8 cellular contexts compared by ENCODE assay signal in the genomic region with DNA sequence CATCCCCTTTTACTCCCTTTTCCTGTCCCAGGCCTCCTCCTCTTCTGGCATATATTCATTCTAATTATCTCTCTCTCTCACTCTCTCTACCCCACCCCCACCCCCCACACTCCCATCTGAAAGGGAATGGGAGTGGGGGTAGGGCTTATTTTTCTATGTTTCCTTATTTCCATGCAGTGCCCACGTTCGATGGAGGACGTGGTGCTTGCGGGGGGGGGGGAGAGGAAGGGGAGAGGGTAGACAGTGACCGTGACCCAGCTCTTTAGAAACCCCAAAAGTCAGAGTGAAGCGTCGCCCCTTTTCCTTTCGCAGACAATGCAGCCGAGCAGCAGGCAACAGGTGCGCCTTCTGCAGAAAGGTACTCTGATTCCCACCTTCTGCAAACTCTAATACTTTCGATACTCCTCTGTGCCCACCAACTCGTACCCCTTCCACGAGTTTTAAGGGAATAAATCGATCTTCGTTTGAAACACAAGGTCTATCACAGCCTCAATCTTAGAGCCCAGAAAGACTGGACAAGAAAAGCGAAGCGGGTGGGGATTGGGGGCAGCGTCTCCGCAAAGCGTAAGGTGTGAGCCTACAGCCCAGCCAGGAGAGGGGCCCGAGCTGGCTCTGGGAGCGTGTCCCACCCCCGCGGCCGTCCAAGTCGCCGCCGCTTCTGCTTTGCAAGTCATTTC. TPM values are rescaled to one million over a fixed set of nuclear protein-coding genes. Genes with fewer than 3 reads are reported as not detected.
DNase-seq lines count a peak whose midpoint lies in the region; ATAC-seq and TF ChIP-seq lines count a peak whose summit lies in the region.

No MANE protein-coding gene starts in this region.

- peaks cover 32% of the 10 kb centered on the region for H3K36me3 Mint-ChIP-seq in activated naive CD4-positive, alpha-beta T cell treated with anti-CD3 and anti-CD28 coated beads for 36 hours (ENCODE audit: low read depth)
- H3K36me3 Mint-ChIP-seq in mesothelial cell of epicardium: no peaks in the 10 kb centered on the region

- peak overlapping the region; percentile 87 for H3K4me3 Mint-ChIP-seq in activated naive CD4-positive, alpha-beta T cell treated with anti-CD3 and anti-CD28 coated beads for 36 hours
- peak overlapping the region; percentile 86 for H3K4me3 Mint-ChIP-seq in mesothelial cell of epicardium

- peak overlapping the region; percentile 80 for H3K27ac ChIP-seq in PC-9
- H3K27ac ChIP-seq in uterus: peak overlapping the region; percentile 98 to 99

- no peaks in the 10 kb centered on the region for H3K27me3 Mint-ChIP-seq in activated naive CD4-positive, alpha-beta T cell treated with anti-CD3 and anti-CD28 coated beads for 36 hours (ENCODE audit: low read depth)
- peaks cover 49% of the 10 kb centered on the region for H3K27me3 Mint-ChIP-seq in mesothelial cell of epicardium (ENCODE audit: low read depth)

- BruUV-seq in PC-9 (replicated peaks; lab: Mats Ljungman, UMichigan): TSS peak; percentile 76

- no peak for TF ChIP-seq POLR2A in uterus (IDR thresholded peaks at IDR 0.05)

- H3K4me1 Mint-ChIP-seq in activated naive CD4-positive, alpha-beta T cell treated with anti-CD3 and anti-CD28 coated beads for 36 hours (ENCODE audit: low read depth): peaks cover 45% of the 10 kb centered on the region
- peaks cover 27% of the 10 kb centered on the region for H3K4me1 Mint-ChIP-seq in mesothelial cell of epicardium

- H2AFZ ChIP-seq in PC-9: peak overlapping the region; percentile 80

- peak overlapping the region; percentile 95 for H3K4me2 ChIP-seq in PC-9

- H4K20me1 ChIP-seq in PC-9 (ENCODE audit: insufficient read depth): no peaks in the 10 kb centered on the region

- H3K9me2 ChIP-seq in PC-9 (ENCODE audit: insufficient read depth): no peaks in the 10 kb centered on the region

- no peak for DNase-seq in activated naive CD4-positive, alpha-beta T cell treated with anti-CD3 and anti-CD28 coated beads for 36 hours
- no peak for DNase-seq in activated naive CD4-positive, alpha-beta T cell treated with anti-CD3 and anti-CD28 coated beads, Interleukin-2, amount 50 U/mL, for 16 hours
- DNase-seq in PC-9 (no peak), choroid plexus epithelial cell (ENCODE audit: low read depth) (no peak), mesothelial cell of epicardium (ENCODE audit: low spot score in 2 of 2, unreplicated experiment in 2 of 2) (no peak), uterus (no peak), AG08395 (ENCODE audit: low spot score) (no peak)

- H3K9me3 Mint-ChIP-seq in activated naive CD4-positive, alpha-beta T cell treated with anti-CD3 and anti-CD28 coated beads for 36 hours: no peaks in the 10 kb centered on the region
- no peaks in the 10 kb centered on the region for H3K9me3 Mint-ChIP-seq in mesothelial cell of epicardium

- POLR2A ChIA-PET in PC-9 (lab: Charles Lee; ENCODE audit: unreplicated experiment): interaction anchor here (0.5 to 0.7 kb wide), 3 partner anchors 129 to 556 kb away, joined by 3 to 6 read pairs (median 4); no protein-coding TSS in a partner anchor

- peak overlapping the region; percentile 74 for H3K4me3 ChIP-seq in PC-9
- peak overlapping the region; percentile 75 for H3K4me3 ChIP-seq in choroid plexus epithelial cell (ENCODE audit: low read depth, low read length)
- H3K4me3 ChIP-seq in uterus: peak overlapping the region; percentile 79 to 87

- peak overlapping the region; percentile 95 for H3K27ac Mint-ChIP-seq in activated naive CD4-positive, alpha-beta T cell treated with anti-CD3 and anti-CD28 coated beads for 36 hours
- H3K27ac Mint-ChIP-seq in mesothelial cell of epicardium: peak overlapping the region; percentile 91

- CTCF ChIA-PET in activated naive CD4-positive, alpha-beta T cell treated with anti-CD3 and anti-CD28 coated beads for 36 hours (lab: Charles Lee): interaction anchor here (0.6 to 3.2 kb wide), 4 partner anchors 10 to 256 kb away, joined by 4 to 44 read pairs (median 20); no protein-coding TSS in a partner anchor
- CTCF ChIA-PET in PC-9 (lab: Charles Lee): interaction anchor here (0.5 kb wide), 1 partner anchor 257 kb away, joined by 3 read pairs; no protein-coding TSS in a partner anchor

- TF ChIP-seq CTCF in PC-9 (conservative IDR thresholded peaks at IDR 0.05): no peak
- TF ChIP-seq CTCF in choroid plexus epithelial cell (conservative IDR thresholded peaks at IDR 0.05; ENCODE audit: low read depth, low read length): no peak
- TF ChIP-seq CTCF in mesothelial cell of epicardium (IDR thresholded peaks at IDR 0.05; ENCODE audit: unreplicated experiment): no peak
- TF ChIP-seq CTCF in uterus (IDR thresholded peaks at IDR 0.05): no peak

- H3K9me3 ChIP-seq in PC-9 (ENCODE audit: insufficient read depth, low read depth): no peaks in the 10 kb centered on the region
- no peaks in the 10 kb centered on the region for H3K9me3 ChIP-seq in uterus

- ATAC-seq in HG02798 (IDR thresholded peaks at IDR 0.05; ENCODE audit: poor library complexity, unreplicated experiment): peak; percentile 15

- H3K4me1 ChIP-seq in PC-9 (replicated peaks; ENCODE audit: insufficient read depth): peaks cover 11% of the 10 kb centered on the region
- no peaks in the 10 kb centered on the region for H3K4me1 ChIP-seq in uterus

- H3F3A ChIP-seq in PC-9 (ENCODE audit: insufficient read depth, low read depth): peaks cover 4% of the 10 kb centered on the region

- H3K79me2 ChIP-seq in PC-9 (ENCODE audit: low read depth): no peaks in the 10 kb centered on the region

- intact Hi-C loops in activated naive CD4-positive, alpha-beta T cell treated with anti-CD3 and anti-CD28 coated beads for 36 hours (cut with micrococcal nuclease): loop anchor here (1.0 to 5.0 kb wide), 7 partner anchors 8 to 1565 kb away; partner anchors contain the start of genes ACVR1C and CYTIP
- intact Hi-C loops in PC-9 (cut with micrococcal nuclease; ENCODE audit: unreplicated experiment): loop anchor here (2.0 to 10.0 kb wide), 7 partner anchors 151 to 956 kb away; no protein-coding TSS in a partner anchor
- intact Hi-C loops in uterus (cut with DNase I; ENCODE audit: low total_unique reads): loop anchor here (5.0 kb wide), 1 partner anchor 69 kb away; no protein-coding TSS in a partner anchor

- no peaks in the 10 kb centered on the region for H3K36me3 ChIP-seq in PC-9 (ENCODE audit: low read depth)
- no peaks in the 10 kb centered on the region for H3K36me3 ChIP-seq in uterus

- H3K27me3 ChIP-seq in PC-9 (ENCODE audit: insufficient read depth, low read depth) (no peaks in the 10 kb centered on the region), uterus (no peaks in the 10 kb centered on the region)

RNA-seq across cellular contexts. Expression of gene NR4A2, which starts 0.9 kb away (rescaled TPM):
- 10 to 100 TPM; 29.7 to 32.9 TPM for total RNA-seq in activated naive CD4-positive, alpha-beta T cell treated with anti-CD3 and anti-CD28 coated beads for 36 hours
- 2.3 and 3.0 TPM in 2 replicates for total RNA-seq in PC-9 (2021)
- total RNA-seq in mesothelial cell of epicardium: 1.6 to 2.1 TPM (median 1.7 TPM) in 3 replicates
- 10 to 100 TPM in 1 of 4 donors, 1 to 10 TPM in 2, under 1 TPM in 1; 0.83 to 15.9 (median 3.4) TPM for total RNA-seq in uterus
